Comparison of ENCODE assay signal across 1 cellular context in genomic region chr1:205191127-205191577, GRCh38.
TF ChIP-seq lines count a peak whose summit lies in the region.

No MANE protein-coding gene starts in this region.

TF ChIP-seq in HepG2, 621 proteins besides CTCF, POLR2A, EP300 and RAD21 (continued from another document):
- no peak for TF ChIP-seq YEATS4 (CRISPR knock-in tag; IDR thresholded peaks at IDR 0.05; ENCODE audit: borderline replicate concordance)
- TF ChIP-seq, protein P1, sequence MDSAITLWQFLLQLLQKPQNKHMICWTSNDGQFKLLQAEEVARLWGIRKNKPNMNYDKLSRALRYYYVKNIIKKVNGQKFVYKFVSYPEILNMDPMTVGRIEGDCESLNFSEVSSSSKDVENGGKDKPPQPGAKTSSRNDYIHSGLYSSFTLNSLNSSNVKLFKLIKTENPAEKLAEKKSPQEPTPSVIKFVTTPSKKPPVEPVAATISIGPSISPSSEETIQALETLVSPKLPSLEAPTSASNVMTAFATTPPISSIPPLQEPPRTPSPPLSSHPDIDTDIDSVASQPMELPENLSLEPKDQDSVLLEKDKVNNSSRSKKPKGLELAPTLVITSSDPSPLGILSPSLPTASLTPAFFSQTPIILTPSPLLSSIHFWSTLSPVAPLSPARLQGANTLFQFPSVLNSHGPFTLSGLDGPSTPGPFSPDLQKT (CRISPR knock-in tag; IDR thresholded peaks at IDR 0.05; ENCODE audit: borderline replicate concordance), result no peak
- no peak; the same call in 1 of the 2 replicates for TF ChIP-seq CCDC6 (CRISPR knock-in tag; IDR thresholded peaks at IDR 0.05)
- 0 out of 2 replicates have a peak, but pooled peaks have one; percentile 25 for TF ChIP-seq KMT2A (CRISPR knock-in tag; IDR thresholded peaks at IDR 0.05)
- TF ChIP-seq, protein P2, sequence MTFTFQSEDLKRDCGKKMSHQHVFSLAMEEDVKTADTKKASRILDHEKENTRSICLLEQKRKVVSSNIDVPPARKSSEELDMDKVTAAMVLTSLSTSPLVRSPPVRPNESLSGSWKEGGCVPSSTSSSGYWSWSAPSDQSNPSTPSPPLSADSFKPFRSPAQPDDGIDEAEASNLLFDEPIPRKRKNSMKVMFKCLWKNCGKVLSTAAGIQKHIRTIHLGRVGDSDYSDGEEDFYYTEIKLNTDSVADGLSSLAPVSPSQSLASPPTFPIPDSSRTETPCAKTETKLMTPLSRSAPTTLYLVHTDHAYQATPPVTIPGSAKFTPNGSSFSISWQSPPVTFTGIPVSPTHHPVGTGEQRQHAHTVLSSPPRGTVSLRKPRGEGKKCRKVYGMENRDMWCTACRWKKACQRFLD (CRISPR knock-in tag; IDR thresholded peaks at IDR 0.05; ENCODE audit: borderline replicate concordance), result no peak
- TF ChIP-seq SAP130 (CRISPR knock-in tag; IDR thresholded peaks at IDR 0.05; ENCODE audit: low read depth), result peak; percentile 46; the same call in 1 of the 2 replicates
- no peak for TF ChIP-seq U2AF2 (IDR thresholded peaks at IDR 0.05; ENCODE audit: low read depth, low read length)
- TF ChIP-seq NFRKB (IDR thresholded peaks at IDR 0.05), result no peak
- no peak for TF ChIP-seq ZNF550 (CRISPR knock-in tag; IDR thresholded peaks at IDR 0.05; ENCODE audit: borderline replicate concordance)
- TF ChIP-seq ZFP82 (CRISPR knock-in tag; IDR thresholded peaks at IDR 0.05; ENCODE audit: borderline replicate concordance), result no peak
- no peak for TF ChIP-seq HDAC1 (CRISPR knock-in tag; IDR thresholded peaks at IDR 0.05)
- TF ChIP-seq RBFOX2 (IDR thresholded peaks at IDR 0.05; ENCODE audit: low read depth, low read length), result no peak
- no peak for TF ChIP-seq ZNF772 (CRISPR knock-in tag; IDR thresholded peaks at IDR 0.05)
- no peak for TF ChIP-seq ZBTB42 (CRISPR knock-in tag; IDR thresholded peaks at IDR 0.05)
- TF ChIP-seq ZMYM3 (CRISPR knock-in tag; IDR thresholded peaks at IDR 0.05), result peak; percentile 57; the same call in 1 of the 2 replicates
- TF ChIP-seq DNMT1 (CRISPR knock-in tag; IDR thresholded peaks at IDR 0.05), result no peak
- TF ChIP-seq ZNF619 (CRISPR knock-in tag; IDR thresholded peaks at IDR 0.05), result no peak
- TF ChIP-seq STAT6 (CRISPR knock-in tag; IDR thresholded peaks at IDR 0.05; ENCODE audit: borderline replicate concordance), result 0 out of 2 replicates have a peak, but pooled peaks have one; percentile 64
- no peak for TF ChIP-seq FOXA1 (IDR thresholded peaks at IDR 0.05)
- TF ChIP-seq FOXA1 (CRISPR knock-in tag; IDR thresholded peaks at IDR 0.05), result no peak
- TF ChIP-seq, protein P3, sequence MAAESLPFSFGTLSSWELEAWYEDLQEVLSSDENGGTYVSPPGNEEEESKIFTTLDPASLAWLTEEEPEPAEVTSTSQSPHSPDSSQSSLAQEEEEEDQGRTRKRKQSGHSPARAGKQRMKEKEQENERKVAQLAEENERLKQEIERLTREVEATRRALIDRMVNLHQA (CRISPR knock-in tag; IDR thresholded peaks at IDR 0.05), result no peak
- TF ChIP-seq MEIS2 (CRISPR knock-in tag; IDR thresholded peaks at IDR 0.05), result no peak
- TF ChIP-seq SP5 (CRISPR knock-in tag; IDR thresholded peaks at IDR 0.05; ENCODE audit: borderline replicate concordance, low read depth), result peak; percentile 70; the same call in 1 of the 2 replicates
- TF ChIP-seq IKZF1 (IDR thresholded peaks at IDR 0.05), result no peak
- TF ChIP-seq ZNF251 (CRISPR knock-in tag; IDR thresholded peaks at IDR 0.05), result no peak
- no peak for TF ChIP-seq ZNF337 (CRISPR knock-in tag; IDR thresholded peaks at IDR 0.05; ENCODE audit: borderline replicate concordance, low read depth)
- TF ChIP-seq KDM1A (CRISPR knock-in tag; IDR thresholded peaks at IDR 0.05), result 0 out of 2 replicates have a peak, but pooled peaks have one; percentile 26
- no peak for TF ChIP-seq ARNTL (CRISPR knock-in tag; IDR thresholded peaks at IDR 0.05)
- TF ChIP-seq ZBTB1 (CRISPR knock-in tag; IDR thresholded peaks at IDR 0.05; ENCODE audit: borderline replicate concordance), result no peak
- TF ChIP-seq ZNF234 (CRISPR knock-in tag; conservative IDR thresholded peaks at IDR 0.05), result no peak
- TF ChIP-seq ZNF724P (CRISPR knock-in tag; IDR thresholded peaks at IDR 0.05; ENCODE audit: borderline replicate concordance), result no peak
- TF ChIP-seq MYNN (CRISPR knock-in tag; IDR thresholded peaks at IDR 0.05; ENCODE audit: low read depth), result no peak
- 0 out of 2 replicates have a peak, but pooled peaks have one; percentile 39 for TF ChIP-seq REPIN1 (CRISPR knock-in tag; IDR thresholded peaks at IDR 0.05; ENCODE audit: borderline replicate concordance, low read depth)
- TF ChIP-seq ARID5B (CRISPR knock-in tag; IDR thresholded peaks at IDR 0.05), result peak; percentile 66
- TF ChIP-seq SIX4 (CRISPR knock-in tag; IDR thresholded peaks at IDR 0.05), result no peak
TF ChIP-seq in HepG2: peak in this region for 53.
